Comparison of ENCODE assay signal across 8 cellular contexts in the genomic region with DNA sequence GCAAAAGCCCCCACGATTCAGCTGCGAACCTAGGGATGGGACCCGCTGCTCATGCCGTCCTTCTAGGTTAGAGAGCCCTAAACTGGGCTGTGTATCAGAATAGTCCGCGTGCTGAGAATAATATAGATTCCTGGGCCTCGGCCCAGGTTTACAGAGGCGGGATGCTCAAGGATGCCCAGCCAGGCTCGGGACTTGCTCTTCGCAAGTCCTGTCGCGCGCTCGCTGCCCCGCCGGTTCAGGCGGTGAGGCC. TPM values are rescaled to one million over a fixed set of nuclear protein-coding genes. Genes with fewer than 3 reads are reported as not detected.
DNase-seq lines count a peak whose midpoint lies in the region; ATAC-seq, FAIRE-seq and TF ChIP-seq lines count a peak whose summit lies in the region.

No MANE protein-coding gene starts in this region.

- peak overlapping the region; percentile 66 for H3K9ac ChIP-seq in muscle layer of colon (ENCODE audit: low read length)

- peak overlapping the region; percentile 98 for H3K27ac ChIP-seq in ACC112 (ENCODE audit: low read depth, low read length)
- peak overlapping the region; percentile 90 to 99 for H3K27ac ChIP-seq in breast epithelium
- H3K27ac ChIP-seq in muscle layer of colon (ENCODE audit: low read depth, low read length), result peak overlapping the region; percentile 98

- H3K4me1 ChIP-seq in ACC112 (ENCODE audit: control insufficient read depth, insufficient read depth, low read length, unreplicated experiment) (peaks cover 25% of the 10 kb centered on the region), breast epithelium (peaks cover 0 to 5% of the 10 kb centered on the region in 2 donors), muscle layer of colon (ENCODE audit: insufficient read depth, low read length) (peaks cover 18% of the 10 kb centered on the region)

- peak overlapping the region; percentile 89 for H2AFZ ChIP-seq in ACC112 (ENCODE audit: low read length, unreplicated experiment)

- H3K27me3 ChIP-seq in ACC112 (ENCODE audit: insufficient read depth, low read length) (no peaks in the 10 kb centered on the region), breast epithelium (no peaks in the 10 kb centered on the region), muscle layer of colon (ENCODE audit: control insufficient read depth in 1 of 2, insufficient read depth in 2 of 2, low read length in 2 of 2) (no peaks in the 10 kb centered on the region)

- ATAC-seq in HG03175 (IDR thresholded peaks at IDR 0.05; ENCODE audit: unreplicated experiment), result peak; percentile 9

- TF ChIP-seq CTCF in breast epithelium (IDR thresholded peaks at IDR 0.05), result peak in 1 of 3 donors; percentile 87
- TF ChIP-seq CTCF in D721Med (IDR thresholded peaks at IDR 0.05; ENCODE audit: insufficient read depth, missing control alignments), result no peak

- peak overlapping the region; percentile 97 for H3K4me3 ChIP-seq in ACC112 (ENCODE audit: low read depth, low read length)
- H3K4me3 ChIP-seq in breast epithelium, result peak overlapping the region; percentile 87 to 98 (median 97)
- peak overlapping the region; percentile 49 to 97 for H3K4me3 ChIP-seq in muscle layer of colon (ENCODE audit: low read depth in 1 of 2, low read length in 2 of 2)

- DNase-seq in breast epithelium (ENCODE audit: low spot score in 2 of 2) (no peak), NCI-H2227 treated with DMSO at 0.1 percent for 48 hours (lab: John Stamatoyannopoulos, UW) (no peak), DMS 273 treated with DMSO at 0.1 percent for 48 hours (lab: John Stamatoyannopoulos, UW) (no peak), D721Med (ENCODE audit: insufficient read length, low spot score) (no peak), middle frontal gyrus (ENCODE audit: extremely low spot score, low spot score) (no peak)

- intact Hi-C loops in breast epithelium (cut with DNase I; ENCODE audit: low total_unique reads), result loop anchor here (10.0 kb wide), 1 partner anchor 133 kb away; no protein-coding TSS in a partner anchor

- no peaks in the 10 kb centered on the region for H3K36me3 ChIP-seq in ACC112 (ENCODE audit: insufficient read depth, low read length)
- H3K36me3 ChIP-seq in breast epithelium, result no peaks in the 10 kb centered on the region
- no peaks in the 10 kb centered on the region for H3K36me3 ChIP-seq in muscle layer of colon (ENCODE audit: insufficient read depth, low read length)

- H3K79me2 ChIP-seq in ACC112 (ENCODE audit: control insufficient read depth, insufficient read depth, low read length, unreplicated experiment), result peaks cover 41% of the 10 kb centered on the region

- FAIRE-seq in D721Med (lab: Jason Lieb, UNC), result no peak

- TF ChIP-seq POLR2A in breast epithelium (IDR thresholded peaks at IDR 0.05), result no peak

- H3K9me3 ChIP-seq in breast epithelium, result no peaks in the 10 kb centered on the region
- H3K9me3 ChIP-seq in muscle layer of colon (ENCODE audit: low read length), result no peaks in the 10 kb centered on the region

RNA-seq across cellular contexts. Expression of gene STMP1, which starts 0.3 kb away (rescaled TPM):
- total RNA-seq in breast epithelium, result 10 to 100 TPM; 13.9 to 27.2 (median 18.4) TPM
